In genomic region chr5:151151263-151151660, GRCh38 we compare ENCODE assay signal across 9 cellular contexts. TPM values are rescaled to one million over a fixed set of nuclear protein-coding genes. Genes with fewer than 3 reads are reported as not detected.
DNase-seq lines count a peak whose midpoint lies in the region; ATAC-seq and TF ChIP-seq lines count a peak whose summit lies in the region.
"Had no signal": no experiment of that assay in that cellular context is flagged by ENCODE, and none has a peak within 500 bp of the region (broad histone marks: within the 10 kb centered on the region; RNA-seq: fewer than 3 reads in every experiment).

No MANE protein-coding gene starts in this region.

- no peaks in the 10 kb centered on the region for H3K9me2 ChIP-seq in MM.1S (replicated peaks; ENCODE audit: insufficient read depth, low read length)

- H3K9me3 ChIP-seq in BLaER1 (no peaks in the 10 kb centered on the region), MM.1S (replicated peaks; ENCODE audit: insufficient read depth, low read length) (no peaks in the 10 kb centered on the region), osteoblast (ENCODE audit: low read depth, low read length) (no peaks in the 10 kb centered on the region)
- no peaks in the 10 kb centered on the region for H3K9me3 ChIP-seq in effector memory CD4-positive, alpha-beta T cell (ENCODE audit: control insufficient read depth, low read length)

- peaks cover 100% of the 10 kb centered on the region for H3K79me2 ChIP-seq in MM.1S (ENCODE audit: low read length)
- peaks cover 100% of the 10 kb centered on the region for H3K79me2 ChIP-seq in osteoblast (ENCODE audit: insufficient read depth, low read length)

- H3K4me3 ChIP-seq in BLaER1 (0 out of 2 replicates have a peak overlapping the region, but pooled peaks have one; percentile 32), MM.1S (ENCODE audit: low read length) (peak overlapping the region; percentile 9; the same call in 1 of the 2 replicates), osteoblast (ENCODE audit: insufficient read depth, low read length) (no peak overlapping the region)
- H3K4me3 ChIP-seq in effector memory CD4-positive, alpha-beta T cell (ENCODE audit: insufficient read depth, low read depth, low read length, poor library complexity, severe bottlenecking): peak overlapping the region; percentile 29

- TF ChIP-seq CTCF in MM.1S (IDR thresholded peaks at IDR 0.05; ENCODE audit: low read length): no peak
- no peak for TF ChIP-seq CTCF in osteoblast (IDR thresholded peaks at IDR 0.05; ENCODE audit: extremely low read depth, low read depth, low read length)

- no peaks in the 10 kb centered on the region for H3K27me3 ChIP-seq in BLaER1
- no peaks in the 10 kb centered on the region for H3K27me3 ChIP-seq in MM.1S (replicated peaks; ENCODE audit: insufficient read depth, low read length)
- no peaks in the 10 kb centered on the region for H3K27me3 ChIP-seq in effector memory CD4-positive, alpha-beta T cell (replicated peaks; ENCODE audit: control insufficient read depth, insufficient read depth, low read length, poor library complexity, severe bottlenecking)
- H3K27me3 ChIP-seq in osteoblast (ENCODE audit: insufficient read depth, low read length): no peaks in the 10 kb centered on the region

- peaks cover 45% of the 10 kb centered on the region for H3F3A ChIP-seq in MM.1S (ENCODE audit: insufficient read depth, low read length)

- H3K36me3 ChIP-seq in BLaER1 (peaks cover 19% of the 10 kb centered on the region), MM.1S (replicated peaks; ENCODE audit: insufficient read depth, low read length) (no peaks in the 10 kb centered on the region), osteoblast (ENCODE audit: insufficient read depth, low read length) (peaks cover 50% of the 10 kb centered on the region)
- peaks cover 12% of the 10 kb centered on the region for H3K36me3 ChIP-seq in effector memory CD4-positive, alpha-beta T cell (ENCODE audit: control insufficient read depth, insufficient read depth, low read length)

- ATAC-seq in HG02981 (IDR thresholded peaks at IDR 0.05; ENCODE audit: unreplicated experiment): no peak
- no peak for ATAC-seq in HG03521 (IDR thresholded peaks at IDR 0.05; ENCODE audit: unreplicated experiment)
- ATAC-seq in GM21515 (IDR thresholded peaks at IDR 0.05; ENCODE audit: unreplicated experiment): no peak
- ATAC-seq in left lobe of liver: no peak

- H3K27ac ChIP-seq in BLaER1 (peak overlapping the region; percentile 81), MM.1S (ENCODE audit: low read length) (peak overlapping the region; percentile 90), osteoblast (ENCODE audit: low read depth, low read length) (peak overlapping the region; percentile 55)
- peak overlapping the region; percentile 84 for H3K27ac ChIP-seq in effector memory CD4-positive, alpha-beta T cell (ENCODE audit: insufficient read depth, low read length, poor library complexity, severe bottlenecking)

- no peak overlapping the region for H2AFZ ChIP-seq in MM.1S (ENCODE audit: low read length)
- no peak overlapping the region for H2AFZ ChIP-seq in osteoblast (ENCODE audit: low read length)

- H3K4me2 ChIP-seq in BLaER1 (peak overlapping the region; percentile 90), MM.1S (ENCODE audit: low read depth, low read length) (peak overlapping the region; percentile 70), osteoblast (ENCODE audit: insufficient read depth, low read length) (peak overlapping the region; percentile 18)

- H3K9ac ChIP-seq in BLaER1: peak overlapping the region; percentile 66
- peak overlapping the region; percentile 67 for H3K9ac ChIP-seq in MM.1S (ENCODE audit: low read length)

- H4K20me1 ChIP-seq in BLaER1 (no peaks in the 10 kb centered on the region), MM.1S (ENCODE audit: insufficient read depth, low read length) (no peaks in the 10 kb centered on the region), osteoblast (ENCODE audit: insufficient read depth, low read length) (peaks cover 94% of the 10 kb centered on the region)

- DNase-seq in MM.1S (no peak), osteoblast (ENCODE audit: insufficient read length, low spot score, missing footprints) (no peak), left lobe of liver (ENCODE audit: low spot score) (no peak)
- no peak for DNase-seq in effector memory CD4-positive, alpha-beta T cell
- DNase-seq: effector CD4-positive, alpha-beta T cell had no signal

- H3K4me1 ChIP-seq in BLaER1 (peaks cover 76% of the 10 kb centered on the region), MM.1S (ENCODE audit: low read length) (peaks cover 86% of the 10 kb centered on the region), osteoblast (ENCODE audit: insufficient read depth, low read length) (peaks cover 47% of the 10 kb centered on the region)
- peaks cover 100% of the 10 kb centered on the region for H3K4me1 ChIP-seq in effector memory CD4-positive, alpha-beta T cell (ENCODE audit: control insufficient read depth, insufficient read depth, low read length, poor library complexity, severe bottlenecking)

RNA-seq across cellular contexts. Expression of gene ANXA6, which starts 6.3 kb away (rescaled TPM):
- total RNA-seq in osteoblast: 343 and 353 TPM in 2 replicates
- 232 TPM for total RNA-seq in left lobe of liver

Comparison
In these comparisons a context has a peak if more than half of its experiments do, and no peak if none do; other contexts are left out.
1. H3K4me2 ChIP-seq: peak in every context shown above with its lines; median percentile 90 in BLaER1; 70 in MM.1S; 18 in osteoblast.